8 cellular contexts compared by ENCODE assay signal in the genomic region with DNA sequence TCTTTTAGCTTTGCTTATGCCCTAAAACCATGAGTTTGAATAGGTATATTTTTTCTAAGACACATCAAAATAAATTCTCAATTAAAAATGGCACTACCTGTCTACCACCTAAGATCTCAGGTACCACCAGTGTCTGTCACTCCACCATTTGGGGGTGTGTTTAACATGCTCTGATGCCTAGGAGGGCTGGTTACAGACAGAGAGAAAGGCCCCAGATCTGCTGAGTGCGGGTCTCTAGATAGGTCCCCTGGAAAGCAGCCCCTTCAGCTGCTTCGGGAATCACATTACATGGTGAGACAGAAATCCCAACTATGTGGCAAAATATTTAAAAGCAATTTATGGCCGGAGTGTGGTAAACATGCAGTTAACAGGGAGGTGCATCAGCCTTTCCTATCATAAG. TPM values are rescaled to one million over a fixed set of nuclear protein-coding genes. Genes with fewer than 3 reads are reported as not detected.
DNase-seq lines count a peak whose midpoint lies in the region; ATAC-seq and TF ChIP-seq lines count a peak whose summit lies in the region.

No MANE protein-coding gene starts in this region.

- H3K27me3 Mint-ChIP-seq in activated naive CD4-positive, alpha-beta T cell treated with anti-CD3 and anti-CD28 coated beads, Interleukin-2, amount 10 ng/mL, durations not matched to agents 7 days and 5 days, result peaks cover 26% of the 10 kb centered on the region
- H3K27me3 Mint-ChIP-seq in activated CD8-positive, alpha-beta T cell treated with anti-CD3 and anti-CD28 coated beads for 36 hours, result peaks cover 2% of the 10 kb centered on the region
- H3K27me3 Mint-ChIP-seq in stimulated activated memory B cell treated with anti-CD40 and anti-IgM and Interleukin-4, amounts not matched to agents 10 μg/mL and 1 μg/mL and 100 μg/mL, for 72 hours, result peaks cover 2% of the 10 kb centered on the region

- H3K4me1 Mint-ChIP-seq in activated naive CD4-positive, alpha-beta T cell treated with anti-CD3 and anti-CD28 coated beads, Interleukin-2, amount 10 ng/mL, durations not matched to agents 7 days and 5 days, result peaks cover 43% of the 10 kb centered on the region
- peaks cover 29% of the 10 kb centered on the region for H3K4me1 Mint-ChIP-seq in activated CD8-positive, alpha-beta T cell treated with anti-CD3 and anti-CD28 coated beads for 36 hours (ENCODE audit: low read depth)
- H3K4me1 Mint-ChIP-seq in stimulated activated memory B cell treated with anti-CD40 and anti-IgM and Interleukin-4, amounts not matched to agents 10 μg/mL and 1 μg/mL and 100 μg/mL, for 72 hours, result peaks cover 27% of the 10 kb centered on the region

- ATAC-seq in activated naive CD4-positive, alpha-beta T cell treated with anti-CD3 and anti-CD28 coated beads, Interleukin-2, amount 50 U/mL, for 72 hours, result no peak
- ATAC-seq in activated CD8-positive, alpha-beta T cell treated with anti-CD3 and anti-CD28 coated beads for 36 hours, result no peak
- no peak for ATAC-seq in stimulated activated memory B cell treated with anti-CD40 and anti-IgM and Interleukin-4, amounts not matched to agents 10 μg/mL and 1 μg/mL and 100 μg/mL, for 72 hours
- ATAC-seq in left colon, result no peak

- H3K36me3 Mint-ChIP-seq in activated naive CD4-positive, alpha-beta T cell treated with anti-CD3 and anti-CD28 coated beads, Interleukin-2, amount 10 ng/mL, durations not matched to agents 7 days and 5 days, result no peaks in the 10 kb centered on the region
- H3K36me3 Mint-ChIP-seq in activated naive CD4-positive, alpha-beta T cell treated with anti-CD3 and anti-CD28 coated beads, Interleukin-2, amount 50 U/mL, for 72 hours, result peaks cover 0 to 7% of the 10 kb centered on the region in 2 donors
- peaks cover 1% of the 10 kb centered on the region for H3K36me3 Mint-ChIP-seq in activated CD8-positive, alpha-beta T cell treated with anti-CD3 and anti-CD28 coated beads for 36 hours (ENCODE audit: low read depth)
- no peaks in the 10 kb centered on the region for H3K36me3 Mint-ChIP-seq in stimulated activated memory B cell treated with anti-CD40 and anti-IgM and Interleukin-4, amounts not matched to agents 10 μg/mL and 1 μg/mL and 100 μg/mL, for 72 hours

- DNase-seq in activated naive CD4-positive, alpha-beta T cell treated with anti-CD3 and anti-CD28 coated beads, Interleukin-2, amount 10 ng/mL, durations not matched to agents 7 days and 5 days, result no peak
- no peak for DNase-seq in activated naive CD4-positive, alpha-beta T cell treated with anti-CD3 and anti-CD28 coated beads, Interleukin-2, amount 50 U/mL, for 72 hours (ENCODE audit: low spot score in 2 of 2)
- no peak for DNase-seq in activated CD8-positive, alpha-beta T cell treated with anti-CD3 and anti-CD28 coated beads for 36 hours
- no peak for DNase-seq in stimulated activated CD4-positive, alpha-beta T cell treated with anti-CD3 and anti-CD28 coated beads, Interleukin-12 subunit alpha, Interleukin-12 subunit beta, amount 100 ng/mL, for 4 hours
- DNase-seq in A172 (ENCODE audit: low spot score) (no peak), left colon (no peak)

- peak overlapping the region; percentile 93 for H3K4me3 Mint-ChIP-seq in activated naive CD4-positive, alpha-beta T cell treated with anti-CD3 and anti-CD28 coated beads, Interleukin-2, amount 10 ng/mL, durations not matched to agents 7 days and 5 days
- H3K4me3 Mint-ChIP-seq in activated CD8-positive, alpha-beta T cell treated with anti-CD3 and anti-CD28 coated beads for 36 hours, result peak overlapping the region; percentile 81
- peak overlapping the region; percentile 86 for H3K4me3 Mint-ChIP-seq in stimulated activated memory B cell treated with anti-CD40 and anti-IgM and Interleukin-4, amounts not matched to agents 10 μg/mL and 1 μg/mL and 100 μg/mL, for 72 hours

- intact Hi-C loops in activated CD8-positive, alpha-beta T cell treated with anti-CD3 and anti-CD28 coated beads for 36 hours (cut with micrococcal nuclease), result no loop called here
- intact Hi-C loops in left colon (cut with DNase I, micrococcal nuclease), result no loop called here

- CTCF ChIA-PET in activated naive CD4-positive, alpha-beta T cell treated with anti-CD3 and anti-CD28 coated beads, Interleukin-2, amount 10 ng/mL, durations not matched to agents 7 days and 5 days (lab: Charles Lee), result no interaction called here
- CTCF ChIA-PET in activated CD8-positive, alpha-beta T cell treated with anti-CD3 and anti-CD28 coated beads for 36 hours (lab: Charles Lee), result no interaction called here

- peaks cover 4% of the 10 kb centered on the region for H3K9me3 Mint-ChIP-seq in activated naive CD4-positive, alpha-beta T cell treated with anti-CD3 and anti-CD28 coated beads, Interleukin-2, amount 10 ng/mL, durations not matched to agents 7 days and 5 days
- H3K9me3 Mint-ChIP-seq in activated naive CD4-positive, alpha-beta T cell treated with anti-CD3 and anti-CD28 coated beads, Interleukin-2, amount 50 U/mL, for 72 hours, result no peaks in the 10 kb centered on the region
- H3K9me3 Mint-ChIP-seq in activated CD8-positive, alpha-beta T cell treated with anti-CD3 and anti-CD28 coated beads for 36 hours, result no peaks in the 10 kb centered on the region
- H3K9me3 Mint-ChIP-seq in stimulated activated memory B cell treated with anti-CD40 and anti-IgM and Interleukin-4, amounts not matched to agents 10 μg/mL and 1 μg/mL and 100 μg/mL, for 72 hours, result peaks cover 9% of the 10 kb centered on the region

- no peak for TF ChIP-seq CTCF in activated CD8-positive, alpha-beta T cell treated with anti-CD3 and anti-CD28 coated beads for 36 hours (IDR thresholded peaks at IDR 0.05)

- peak overlapping the region; percentile 96; the same call in 1 of the 2 replicates for H3K4me3 ChIP-seq in iPS-18c (ENCODE audit: insufficient read depth, low read depth, low read length)

- H3K27ac Mint-ChIP-seq in activated naive CD4-positive, alpha-beta T cell treated with anti-CD3 and anti-CD28 coated beads, Interleukin-2, amount 10 ng/mL, durations not matched to agents 7 days and 5 days, result peak overlapping the region; percentile 93
- peak overlapping the region in 1 of 2 donors; percentile 90 for H3K27ac Mint-ChIP-seq in activated naive CD4-positive, alpha-beta T cell treated with anti-CD3 and anti-CD28 coated beads, Interleukin-2, amount 50 U/mL, for 72 hours
- peak overlapping the region; percentile 80 for H3K27ac Mint-ChIP-seq in activated CD8-positive, alpha-beta T cell treated with anti-CD3 and anti-CD28 coated beads for 36 hours
- peak overlapping the region; percentile 90 for H3K27ac Mint-ChIP-seq in stimulated activated memory B cell treated with anti-CD40 and anti-IgM and Interleukin-4, amounts not matched to agents 10 μg/mL and 1 μg/mL and 100 μg/mL, for 72 hours

- H3K9me3 ChIP-seq in iPS-18c (ENCODE audit: control insufficient read depth, insufficient read depth, low read length), result no peaks in the 10 kb centered on the region

- POLR2A ChIA-PET in activated CD8-positive, alpha-beta T cell treated with anti-CD3 and anti-CD28 coated beads for 36 hours (lab: Charles Lee), result interaction anchor here (0.6 to 1.7 kb wide), 3 partner anchors 8 to 279 kb away, joined by 4 read pairs; a partner anchor contains a TSS

RNA-seq across cellular contexts. Expression of a gene that starts 0.7 kb away (rescaled TPM):
- 10 to 100 TPM; 22.5 to 28.8 TPM for total RNA-seq in activated naive CD4-positive, alpha-beta T cell treated with anti-CD3 and anti-CD28 coated beads, Interleukin-2, amount 50 U/mL, for 72 hours
- total RNA-seq in activated CD8-positive, alpha-beta T cell treated with anti-CD3 and anti-CD28 coated beads for 36 hours, result 10 to 100 TPM; 27.6 TPM
- 58.8 and 66.5 TPM in 2 replicates for total RNA-seq in A172 (2014; rRNA removed; shearing (Covaris generic))
- total RNA-seq in left colon, result 10 to 100 TPM; 26.9 to 32.1 TPM
